ENCODE assay signal across 1 cellular context in genomic region chr2:36486546-36487044, GRCh38.
TF ChIP-seq lines count a peak whose summit lies in the region.

No MANE protein-coding gene starts in this region.

TF ChIP-seq in SK-N-SH treated with all-trans-retinoic acid at 6 μM for 48 hours, 23 proteins besides CTCF, POLR2A, EP300 and RAD21 (continued from another document):
- TF ChIP-seq TSHZ2 (CRISPR knock-in tag; IDR thresholded peaks at IDR 0.05) (peak; percentile 59; the same call in 1 of the 2 replicates), TOX (CRISPR knock-in tag; IDR thresholded peaks at IDR 0.05; ENCODE audit: borderline replicate concordance) (no peak), RARB (CRISPR knock-in tag; IDR thresholded peaks at IDR 0.05) (no peak), ISL1 (CRISPR knock-in tag; IDR thresholded peaks at IDR 0.05) (peak; percentile 99), PATZ1 (CRISPR knock-in tag; IDR thresholded peaks at IDR 0.05; ENCODE audit: borderline replicate concordance) (peak; percentile 84; the same call in 1 of the 2 replicates), POU6F1 (CRISPR knock-in tag; IDR thresholded peaks at IDR 0.05; ENCODE audit: borderline replicate concordance, low read depth) (peak; percentile 69; the same call in 1 of the 2 replicates), CSDC2 (CRISPR knock-in tag; IDR thresholded peaks at IDR 0.05) (peak; percentile 83), ESRRG (CRISPR knock-in tag; IDR thresholded peaks at IDR 0.05) (peak; percentile 89)
